ENCODE assay signal across 8 cellular contexts in genomic region chr3:38029400-38030125, GRCh38. TPM values are rescaled to one million over a fixed set of nuclear protein-coding genes. Genes with fewer than 3 reads are reported as not detected.
A peak's percentile ranks its signal among the peaks of the same experiment; 100 is the strongest.
DNase-seq lines count a peak whose midpoint lies in the region; ATAC-seq and TF ChIP-seq lines count a peak whose summit lies in the region.

TSS of gene PLCD1 (minus strand) at chr3:38029642. CDS start at chr3:38029539, 103 bp downstream.

- H3K27ac ChIP-seq in esophagus (ENCODE audit: low read depth in 2 of 2, low read length in 1 of 2) (peak within 1 kb of the TSS; percentile 88 to 99), suprapubic skin (peak within 1 kb of the TSS; percentile 92)

- H3K36me3 ChIP-seq in esophagus (ENCODE audit: control insufficient read depth in 2 of 2, insufficient read depth in 2 of 2, low read length in 1 of 2) (no peaks in the 10 kb centered on the region), suprapubic skin (no peaks in the 10 kb centered on the region)

- H3K27ac Mint-ChIP-seq in activated CD8-positive, alpha-beta T cell treated with anti-CD3 and anti-CD28 coated beads, Interleukin-2, amount 10 ng/mL, durations not matched to agents 7 days and 5 days = no peak within 1 kb of the TSS

- H3K4me1 ChIP-seq in esophagus (ENCODE audit: control insufficient read depth in 2 of 2, insufficient read depth in 2 of 2, low read length in 1 of 2) (peaks cover 15 to 19% of the 10 kb centered on the region in 2 donors), suprapubic skin (peaks cover 78% of the 10 kb centered on the region)

- DNase-seq in DMS53 (lab: John Stamatoyannopoulos, UW) (peak; percentile 15), DMS53 treated with DMSO at 0.1 percent for 48 hours (lab: John Stamatoyannopoulos, UW; ENCODE audit: unreplicated experiment) (no peak), mesenteric fat pad (ENCODE audit: low spot score) (peak; percentile 94), suprapubic skin (ENCODE audit: low spot score in 2 of 2) (peak; percentile 87 to 91)
- DNase-seq in activated CD8-positive, alpha-beta T cell treated with anti-CD3 and anti-CD28 coated beads, Interleukin-2, amount 10 ng/mL, durations not matched to agents 7 days and 5 days = peak; percentile 33

- no peak for TF ChIP-seq CTCF in suprapubic skin (IDR thresholded peaks at IDR 0.05)

- H3K4me3 ChIP-seq in esophagus (ENCODE audit: low read depth in 1 of 2, low read length in 2 of 2) (peak within 1 kb of the TSS; percentile 61 to 65), suprapubic skin (peak within 1 kb of the TSS; percentile 87)

- TF ChIP-seq POLR2A in suprapubic skin (IDR thresholded peaks at IDR 0.05) = no peak

- peaks cover 40% of the 10 kb centered on the region for H3K27me3 Mint-ChIP-seq in activated CD8-positive, alpha-beta T cell treated with anti-CD3 and anti-CD28 coated beads, Interleukin-2, amount 10 ng/mL, durations not matched to agents 7 days and 5 days (ENCODE audit: low read depth)

- H3K27me3 ChIP-seq in esophagus (ENCODE audit: control insufficient read depth in 1 of 2, insufficient read depth in 2 of 2, low read length in 2 of 2) (no peaks in the 10 kb centered on the region), suprapubic skin (no peaks in the 10 kb centered on the region)

- peak within 1 kb of the TSS; percentile 19 for H3K4me3 Mint-ChIP-seq in activated CD8-positive, alpha-beta T cell treated with anti-CD3 and anti-CD28 coated beads, Interleukin-2, amount 10 ng/mL, durations not matched to agents 7 days and 5 days

- no peaks in the 10 kb centered on the region for H3K36me3 Mint-ChIP-seq in activated CD8-positive, alpha-beta T cell treated with anti-CD3 and anti-CD28 coated beads, Interleukin-2, amount 10 ng/mL, durations not matched to agents 7 days and 5 days (ENCODE audit: low read depth)

- no peak for ATAC-seq in activated CD8-positive, alpha-beta T cell treated with anti-CD3 and anti-CD28 coated beads, Interleukin-2, amount 10 ng/mL, durations not matched to agents 7 days and 5 days
- no peak for ATAC-seq in HG03159 (IDR thresholded peaks at IDR 0.05; ENCODE audit: unreplicated experiment)
- ATAC-seq in GM21381 (IDR thresholded peaks at IDR 0.05; ENCODE audit: unreplicated experiment) = no peak

- CTCF ChIA-PET in activated CD8-positive, alpha-beta T cell treated with anti-CD3 and anti-CD28 coated beads, Interleukin-2, amount 10 ng/mL, durations not matched to agents 7 days and 5 days (lab: Charles Lee) = interaction anchor here (0.9 to 1.9 kb wide), 2 partner anchors 10 to 56 kb away, joined by 3 to 8 read pairs; partner anchors contain the start of gene DLEC1

- WGBS in esophagus, 2 donors = 2 to 3% methylated on average over 56 to 75 of the region's 75 CpGs
- WGBS in suprapubic skin = 0% methylated on average over 5 of the region's 75 CpGs

- no peak for TF ChIP-seq EP300 in suprapubic skin (IDR thresholded peaks at IDR 0.05)

- POLR2A ChIA-PET in activated CD8-positive, alpha-beta T cell treated with anti-CD3 and anti-CD28 coated beads, Interleukin-2, amount 10 ng/mL, durations not matched to agents 7 days and 5 days (lab: Charles Lee) = interaction anchor here (0.6 to 1.2 kb wide), 2 partner anchors 10 to 109 kb away, joined by 3 to 6 read pairs; partner anchors contain the start of gene DLEC1

- peaks cover 21% of the 10 kb centered on the region for H3K4me1 Mint-ChIP-seq in activated CD8-positive, alpha-beta T cell treated with anti-CD3 and anti-CD28 coated beads, Interleukin-2, amount 10 ng/mL, durations not matched to agents 7 days and 5 days (ENCODE audit: low read depth)

- H3K9me3 ChIP-seq in esophagus (ENCODE audit: control insufficient read depth in 2 of 2, insufficient read depth in 1 of 2, low read depth in 1 of 2, low read length in 1 of 2) (no peaks in the 10 kb centered on the region), suprapubic skin (no peaks in the 10 kb centered on the region)

- no peaks in the 10 kb centered on the region for H3K9me3 Mint-ChIP-seq in activated CD8-positive, alpha-beta T cell treated with anti-CD3 and anti-CD28 coated beads, Interleukin-2, amount 10 ng/mL, durations not matched to agents 7 days and 5 days (ENCODE audit: insufficient read depth)

RNA-seq across cellular contexts. Expression of gene PLCD1, which starts in this region (rescaled TPM):
- 10 to 100 TPM in 1 of 2 experiments, 1 to 10 TPM in 1; 9.7 to 10.1 TPM for total RNA-seq in activated CD8-positive, alpha-beta T cell treated with anti-CD3 and anti-CD28 coated beads, Interleukin-2, amount 10 ng/mL, durations not matched to agents 7 days and 5 days
- 10 to 100 TPM; 40.1 to 41.2 TPM for polyA plus RNA-seq in esophagus
- 18.5 TPM for total RNA-seq in mesenteric fat pad
- total RNA-seq in suprapubic skin = 10 to 100 TPM; 32.3 to 42.2 (median 39.3) TPM
